ENCODE assay signal across 14 cellular contexts in genomic region chr22:28582806-28583205, GRCh38.
DNase-seq lines count a peak whose midpoint lies in the region; TF ChIP-seq lines count a peak whose summit lies in the region.
"Had no signal": no experiment of that assay in that cellular context is flagged by ENCODE, and none has a peak within 500 bp of the region (broad histone marks: within the 10 kb centered on the region; RNA-seq: fewer than 3 reads in every experiment).

No MANE protein-coding gene starts in this region.

- H3K9ac ChIP-seq in GM23248, result peak overlapping the region; percentile 69
- H3K9ac ChIP-seq in smooth muscle cell (ENCODE audit: low read depth), result peak overlapping the region; percentile 69
- no peak overlapping the region for H3K9ac ChIP-seq in Karpas-422 (ENCODE audit: low read length)

- H3K27me3 ChIP-seq in GM23248 (replicated peaks; ENCODE audit: insufficient read depth) (no peaks in the 10 kb centered on the region), smooth muscle cell (ENCODE audit: low read depth) (no peaks in the 10 kb centered on the region), Karpas-422 (ENCODE audit: low read length) (no peaks in the 10 kb centered on the region)
- H3K27me3 ChIP-seq: gastrocnemius medialis, spleen, tibial artery had no signal

- peaks cover 15% of the 10 kb centered on the region for H3F3A ChIP-seq in GM23248 (ENCODE audit: insufficient read depth)
- H3F3A ChIP-seq in smooth muscle cell (ENCODE audit: low read depth), result no peaks in the 10 kb centered on the region

- H3K27ac ChIP-seq in GM23248 (peak overlapping the region; percentile 82), smooth muscle cell (ENCODE audit: low read depth) (peak overlapping the region; percentile 79), Karpas-422 (ENCODE audit: low read length) (no peak overlapping the region)
- H3K27ac ChIP-seq: gastrocnemius medialis, spleen, tibial artery had no signal

- in situ Hi-C loops in GM23248 (cut with MboI), result loop anchor here (10.0 kb wide), 1 partner anchor 528 kb away; no protein-coding TSS in a partner anchor
- in situ Hi-C loops in G401 (cut with HindIII; ENCODE audit: low sequenced_read_pairs), result no loop called here

- H3K4me2 ChIP-seq in GM23248 (ENCODE audit: unreplicated experiment) (peak overlapping the region; percentile 68), smooth muscle cell (peak overlapping the region; percentile 71), Karpas-422 (ENCODE audit: low read depth, low read length, poor library complexity, severe bottlenecking) (no peak overlapping the region)

- H3K4me3 ChIP-seq in GM23248 (peak overlapping the region; percentile 21), foreskin fibroblast (ENCODE audit: low read depth in 1 of 2, low read length in 2 of 2) (no peak overlapping the region), smooth muscle cell (peak overlapping the region; percentile 4), Karpas-422 (ENCODE audit: low read length) (no peak overlapping the region)
- H3K4me3 ChIP-seq: gastrocnemius medialis, spleen, tibial artery had no signal

- H3K79me2 ChIP-seq in GM23248 (ENCODE audit: insufficient read depth) (0 out of 2 replicates have a peak, but pooled peaks cover 5% of the 10 kb centered on the region), smooth muscle cell (ENCODE audit: low read depth) (no peaks in the 10 kb centered on the region), Karpas-422 (ENCODE audit: low read length) (no peaks in the 10 kb centered on the region)

- H3K9me2 ChIP-seq in GM23248 (ENCODE audit: insufficient read depth), result no peaks in the 10 kb centered on the region
- H3K9me2 ChIP-seq in Karpas-422 (replicated peaks; ENCODE audit: insufficient read depth, low read length), result no peaks in the 10 kb centered on the region

- H3K9me3 ChIP-seq in GM23248 (ENCODE audit: low read depth) (no peaks in the 10 kb centered on the region), smooth muscle cell (replicated peaks; ENCODE audit: low read depth) (no peaks in the 10 kb centered on the region), Karpas-422 (ENCODE audit: low read length) (no peaks in the 10 kb centered on the region)
- H3K9me3 ChIP-seq: gastrocnemius medialis, spleen, tibial artery had no signal

- 54 to 57% methylated on average over 3 of the region's 3 CpGs for WGBS in GM23248 (ENCODE audit: low coverage in 1 of 2, low lambda C conversion rate in 2 of 2, missing lambda C conversion rate in 2 of 2), 2 experiments
- 48% methylated on average over 3 of the region's 3 CpGs for whole genome bisulfite sequencing in smooth muscle cell (ENCODE audit: low lambda C conversion rate)

- DNase-seq in GM23248, result peak; percentile 93
- peak; percentile 57 for DNase-seq in amniotic stem cell (lab: John Stamatoyannopoulos, UW)
- DNase-seq in foreskin fibroblast, result peak; percentile 81 to 91
- DNase-seq in smooth muscle cell (lab: John Stamatoyannopoulos, UW; ENCODE audit: unreplicated experiment), result no peak
- DNase-seq in Karpas-422, result no peak
- no peak for DNase-seq in NCI-H82 (lab: John Stamatoyannopoulos, UW)
- DNase-seq in HuH-7.5 (ENCODE audit: low spot score), result no peak
- no peak for DNase-seq in G401 (ENCODE audit: low spot score)
- DNase-seq: activated CD4-positive, alpha-beta memory T cell treated with anti-CD3 and anti-CD28 coated beads for 36 hours; gastrocnemius medialis; KG1; NCI-H2171; spleen; tibial artery had no signal

- TF ChIP-seq CTCF in foreskin fibroblast (IDR thresholded peaks at IDR 0.05; ENCODE audit: low read depth, low read length), result no peak
- no peak for TF ChIP-seq CTCF in smooth muscle cell (IDR thresholded peaks at IDR 0.05; ENCODE audit: borderline replicate concordance, insufficient read depth, poor library complexity, severe bottlenecking)

- H2AFZ ChIP-seq in GM23248 (peak overlapping the region; percentile 52; the same call in 1 of the 2 replicates), smooth muscle cell (ENCODE audit: low read depth) (no peak overlapping the region), Karpas-422 (ENCODE audit: low read length) (no peak overlapping the region)

- H4K20me1 ChIP-seq in GM23248 (ENCODE audit: insufficient read depth) (no peaks in the 10 kb centered on the region), smooth muscle cell (ENCODE audit: low read depth) (no peaks in the 10 kb centered on the region), Karpas-422 (ENCODE audit: insufficient read depth, low read depth, low read length) (peaks cover 9% of the 10 kb centered on the region)

- no peaks in the 10 kb centered on the region for H3K36me3 ChIP-seq in GM23248 (ENCODE audit: low read depth)
- H3K36me3 ChIP-seq in smooth muscle cell (ENCODE audit: low read depth), result no peaks in the 10 kb centered on the region
- H3K36me3 ChIP-seq in Karpas-422 (ENCODE audit: insufficient read depth, low read length), result no peaks in the 10 kb centered on the region
- H3K36me3 ChIP-seq: gastrocnemius medialis, spleen, tibial artery had no signal

- H3K4me1 ChIP-seq in GM23248 (ENCODE audit: insufficient read depth) (peaks cover 23% of the 10 kb centered on the region), smooth muscle cell (ENCODE audit: low read depth) (peaks cover 13% of the 10 kb centered on the region), Karpas-422 (ENCODE audit: low read length) (no peaks in the 10 kb centered on the region)
- H3K4me1 ChIP-seq: gastrocnemius medialis, spleen, tibial artery had no signal

Comparison
In these comparisons a context has a peak if more than half of its experiments do, and no peak if none do; other contexts are left out.
1. DNase-seq: peak in GM23248 (single experiment), amniotic stem cell (single experiment) and foreskin fibroblast (2 of 2); none in smooth muscle cell (single experiment), Karpas-422 (single experiment), NCI-H82 (single experiment), HuH-7.5 (single experiment) and G401 (single experiment).
2. H3K4me3 ChIP-seq: peak in GM23248 (single experiment) and smooth muscle cell (single experiment); none in foreskin fibroblast (0 of 2) and Karpas-422 (single experiment).